12 cellular contexts compared by ENCODE assay signal in the genomic region with DNA sequence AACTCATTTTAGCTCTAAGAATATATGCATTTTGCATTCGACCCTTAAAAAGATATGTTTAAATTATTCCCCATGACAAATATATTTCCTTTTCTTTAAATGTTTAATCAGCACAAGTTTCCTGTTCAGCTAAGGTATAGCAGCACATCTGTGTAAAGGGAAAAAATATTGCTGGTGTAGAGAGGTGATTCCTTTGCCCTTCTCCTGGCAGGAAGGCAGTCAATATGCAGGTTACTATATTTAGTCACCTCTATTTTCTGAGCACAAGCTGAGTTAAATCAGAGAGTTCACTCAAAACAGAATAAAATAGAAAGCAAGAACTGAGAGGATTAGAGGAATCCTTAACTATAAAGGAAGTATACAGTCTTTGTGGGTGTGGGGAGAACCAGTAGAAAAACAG.
"Had no signal": no experiment of that assay in that cellular context is flagged by ENCODE, and none has a peak within 500 bp of the region (broad histone marks: within the 10 kb centered on the region; RNA-seq: fewer than 3 reads in every experiment).

No MANE protein-coding gene starts in this region.

- H3K27ac Mint-ChIP-seq: IgD-negative memory B cell had no signal

- H2AFZ ChIP-seq: PC-9 had no signal

- H3K4me3 Mint-ChIP-seq: IgD-negative memory B cell had no signal

- H3K9me3 ChIP-seq: Peyer's patch, SJSA1 had no signal

- H3K4me1 ChIP-seq: Peyer's patch, SJSA1 had no signal

- H3K27ac ChIP-seq: PC-9, Peyer's patch, SJSA1, SK-N-MC had no signal

- H3K36me3 ChIP-seq: Peyer's patch, SJSA1 had no signal

- H3K4me1 Mint-ChIP-seq: IgD-negative memory B cell had no signal

- H3K27me3 ChIP-seq: Peyer's patch, SJSA1 had no signal

- H3K36me3 Mint-ChIP-seq: IgD-negative memory B cell had no signal

- H3K27me3 Mint-ChIP-seq: IgD-negative memory B cell had no signal

- H3K4me3 ChIP-seq: K562, PC-9, Peyer's patch, SJSA1, SK-N-MC had no signal

- DNase-seq: MM.1S, NCI-H226, NCI-H446, NCI-H774, OCI-M1, Peyer's patch, SIG-M5 had no signal
